ENCODE assay signal across 10 cellular contexts in genomic region chr3:125039041-125039896, GRCh38. TPM values are rescaled to one million over a fixed set of nuclear protein-coding genes. Genes with fewer than 3 reads are reported as not detected.
A peak's percentile ranks its signal among the peaks of the same experiment; 100 is the strongest.
DNase-seq lines count a peak whose midpoint lies in the region; ATAC-seq and TF ChIP-seq lines count a peak whose summit lies in the region.
"Had no signal": no experiment of that assay in that cellular context is flagged by ENCODE, and none has a peak within 500 bp of the region (broad histone marks: within the 10 kb centered on the region; RNA-seq: fewer than 3 reads in every experiment).

No MANE protein-coding gene starts in this region.

- no peaks in the 10 kb centered on the region for H3K27me3 Mint-ChIP-seq in nephron progenitor cell (ENCODE audit: low read depth, poor library complexity)
- peaks cover 7% of the 10 kb centered on the region for H3K27me3 Mint-ChIP-seq in activated CD4-positive, alpha-beta memory T cell treated with anti-CD3 and anti-CD28 coated beads, Interleukin-2, amount 10 ng/mL, durations not matched to agents 7 days and 5 days

- H3K36me3 ChIP-seq in uterus: no peaks in the 10 kb centered on the region

- H3K27ac Mint-ChIP-seq in nephron progenitor cell: peak overlapping the region; percentile 21
- no peak overlapping the region for H3K27ac Mint-ChIP-seq in activated CD4-positive, alpha-beta memory T cell treated with anti-CD3 and anti-CD28 coated beads, Interleukin-2, amount 10 ng/mL, durations not matched to agents 7 days and 5 days

- TF ChIP-seq CTCF in nephron progenitor cell (IDR thresholded peaks at IDR 0.05): no peak
- TF ChIP-seq CTCF in uterus (IDR thresholded peaks at IDR 0.05): no peak

- peak; percentile 44 for DNase-seq in NCI-H748 (lab: John Stamatoyannopoulos, UW; ENCODE audit: unreplicated experiment)
- DNase-seq in NCI-H748 treated with DMSO at 0.1 percent for 48 hours (lab: John Stamatoyannopoulos, UW): no peak
- peak; percentile 74 for DNase-seq in globus pallidus (ENCODE audit: low spot score)
- DNase-seq in nephron progenitor cell: peak; percentile 46
- DNase-seq in uterus: no peak
- no peak for DNase-seq in activated CD4-positive, alpha-beta memory T cell treated with anti-CD3 and anti-CD28 coated beads, Interleukin-2, amount 10 ng/mL, durations not matched to agents 7 days and 5 days
- DNase-seq: MV-4-11, SHP77 treated with DMSO at 0.1 percent for 48 hours had no signal

- H3K27ac ChIP-seq in uterus: peak overlapping the region; percentile 69 to 86

- no peak overlapping the region for H3K4me3 ChIP-seq in uterus

- H3K4me1 ChIP-seq in uterus: peaks cover under 1 to 5% of the 10 kb centered on the region in 2 donors

- POLR2A ChIA-PET in activated CD4-positive, alpha-beta memory T cell treated with anti-CD3 and anti-CD28 coated beads, Interleukin-2, amount 10 ng/mL, durations not matched to agents 7 days and 5 days (lab: Charles Lee): no interaction called here

- peaks cover 24% of the 10 kb centered on the region for H3K9me3 Mint-ChIP-seq in nephron progenitor cell
- peaks cover 32% of the 10 kb centered on the region for H3K9me3 Mint-ChIP-seq in activated CD4-positive, alpha-beta memory T cell treated with anti-CD3 and anti-CD28 coated beads, Interleukin-2, amount 10 ng/mL, durations not matched to agents 7 days and 5 days

- no peak for ATAC-seq in HG03354 (IDR thresholded peaks at IDR 0.05; ENCODE audit: poor library complexity, severe bottlenecking, unreplicated experiment)
- no peak for ATAC-seq in HG02885 (IDR thresholded peaks at IDR 0.05; ENCODE audit: poor library complexity, unreplicated experiment)

- H3K9me3 ChIP-seq in uterus: peaks cover 0 to 3% of the 10 kb centered on the region in 2 donors

- peaks cover 42% of the 10 kb centered on the region for H3K4me1 Mint-ChIP-seq in nephron progenitor cell
- peaks cover 8% of the 10 kb centered on the region for H3K4me1 Mint-ChIP-seq in activated CD4-positive, alpha-beta memory T cell treated with anti-CD3 and anti-CD28 coated beads, Interleukin-2, amount 10 ng/mL, durations not matched to agents 7 days and 5 days

- TF ChIP-seq POLR2A in uterus (IDR thresholded peaks at IDR 0.05): no peak

- CTCF ChIA-PET in activated CD4-positive, alpha-beta memory T cell treated with anti-CD3 and anti-CD28 coated beads, Interleukin-2, amount 10 ng/mL, durations not matched to agents 7 days and 5 days (lab: Charles Lee): interaction anchor here (0.7 to 1.1 kb wide), 3 partner anchors 42 to 1175 kb away, joined by 3 read pairs; no protein-coding TSS in a partner anchor

- intact Hi-C loops in uterus (cut with DNase I; ENCODE audit: low total_unique reads): no loop called here

- H3K36me3 Mint-ChIP-seq in nephron progenitor cell (ENCODE audit: low read depth): peaks cover 23% of the 10 kb centered on the region
- peaks cover 47% of the 10 kb centered on the region for H3K36me3 Mint-ChIP-seq in activated CD4-positive, alpha-beta memory T cell treated with anti-CD3 and anti-CD28 coated beads, Interleukin-2, amount 10 ng/mL, durations not matched to agents 7 days and 5 days (ENCODE audit: low read depth)

- H3K27me3 ChIP-seq in uterus: no peaks in the 10 kb centered on the region

- peak overlapping the region; percentile 38 for H3K4me3 Mint-ChIP-seq in nephron progenitor cell
- H3K4me3 Mint-ChIP-seq in activated CD4-positive, alpha-beta memory T cell treated with anti-CD3 and anti-CD28 coated beads, Interleukin-2, amount 10 ng/mL, durations not matched to agents 7 days and 5 days: no peak overlapping the region

RNA-seq across cellular contexts. Expression of gene HEG1, which starts 16.5 kb away (rescaled TPM):
- 10 to 100 TPM; 64.8 to 97.0 (median 71.7) TPM for total RNA-seq in uterus
- 10 to 100 TPM; 26.7 to 27.7 TPM for total RNA-seq in activated CD4-positive, alpha-beta memory T cell treated with anti-CD3 and anti-CD28 coated beads, Interleukin-2, amount 10 ng/mL, durations not matched to agents 7 days and 5 days

Comparison
In these comparisons a context has a peak if more than half of its experiments do, and no peak if none do; other contexts are left out.
1. DNase-seq: peak in NCI-H748 (single experiment), globus pallidus (single experiment) and nephron progenitor cell (single experiment); none in NCI-H748 treated with DMSO at 0.1 percent for 48 hours (single experiment), uterus (0 of 2) and activated CD4-positive, alpha-beta memory T cell treated with anti-CD3 and anti-CD28 coated beads, Interleukin-2, amount 10 ng/mL, durations not matched to agents 7 days and 5 days (single experiment).